In the genomic region with DNA sequence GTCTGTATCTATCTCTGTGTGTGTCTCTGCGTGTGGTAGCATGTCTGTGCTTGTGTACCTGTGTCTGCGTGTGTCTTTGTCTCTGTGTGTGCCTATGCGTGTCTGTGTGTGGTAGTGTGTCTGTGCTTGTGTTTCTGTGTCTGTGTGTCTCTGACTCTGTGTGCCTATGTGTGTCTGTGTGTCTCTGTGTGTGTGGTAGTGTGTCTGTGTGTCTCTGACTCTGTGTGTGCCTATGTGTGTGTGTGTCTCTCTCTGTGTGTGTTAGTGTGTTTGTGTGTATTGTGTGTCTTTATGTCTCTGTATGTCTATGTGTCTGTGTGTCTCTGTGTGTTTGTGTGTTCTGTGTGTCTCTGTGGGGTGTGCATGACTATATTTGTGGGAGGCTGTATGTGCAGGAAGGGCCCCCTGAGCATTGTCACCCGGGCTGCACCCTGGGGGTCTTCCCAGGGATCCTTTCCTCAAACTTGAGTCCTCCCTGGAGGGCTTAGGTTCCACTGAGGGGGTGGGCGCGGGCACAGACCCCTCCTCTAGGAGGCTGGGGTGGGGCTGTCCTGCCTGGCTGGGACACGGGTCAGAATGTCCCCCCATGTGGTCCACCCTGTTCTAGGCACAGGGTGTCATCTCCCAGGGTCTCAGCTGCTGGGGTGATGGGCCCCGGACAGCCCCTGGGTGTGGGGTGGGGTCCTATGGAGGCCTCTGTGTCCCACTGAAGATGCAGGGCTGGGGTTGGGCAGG, we compare ENCODE assay signal across 7 cellular contexts. TPM values are rescaled to one million over a fixed set of nuclear protein-coding genes. Genes with fewer than 3 reads are reported as not detected.
DNase-seq lines count a peak whose midpoint lies in the region; ATAC-seq and TF ChIP-seq lines count a peak whose summit lies in the region.
"Not testable (repeated sequence)": the region's sequence is repeated elsewhere in the genome, so short reads cannot be mapped to it uniquely, and the experiment has no call there.

No MANE protein-coding gene starts in this region.

- CTCF ChIA-PET in OCI-LY7 (lab: Charles Lee; ENCODE audit: unreplicated experiment): not testable (repeated sequence)

- H3K36me3 Mint-ChIP-seq in IgD-negative memory B cell; activated naive CD8-positive, alpha-beta T cell treated with anti-CD3 and anti-CD28 coated beads for 36 hours; immature natural killer cell; stimulated activated naive CD8-positive, alpha-beta T cell treated with anti-CD3 and anti-CD28 coated beads, Interleukin-15, Interleukin-2, amounts not matched to agents 100 ng/mL and 50 ng/mL, for 24 hours (ENCODE audit: low read depth): not testable (repeated sequence)
- H3K36me3 Mint-ChIP-seq in naive B cell: peaks cover 0 to 17% of the 10 kb centered on the region in 2 donors

- not testable (repeated sequence) for H3K4me3 ChIP-seq in OCI-LY7 (ENCODE audit: low read depth, low read length, poor library complexity, severe bottlenecking)

- TF ChIP-seq CTCF in OCI-LY7 (conservative IDR thresholded peaks at IDR 0.05; ENCODE audit: low read length): not testable (repeated sequence)

- peak overlapping the region; percentile 7 to 86 (median 62) for H3K4me3 Mint-ChIP-seq in IgD-negative memory B cell
- not testable (repeated sequence) for H3K4me3 Mint-ChIP-seq in activated naive CD8-positive, alpha-beta T cell treated with anti-CD3 and anti-CD28 coated beads for 36 hours; immature natural killer cell; stimulated activated naive CD8-positive, alpha-beta T cell treated with anti-CD3 and anti-CD28 coated beads, Interleukin-15, Interleukin-2, amounts not matched to agents 100 ng/mL and 50 ng/mL, for 24 hours
- peak overlapping the region; percentile 21 to 87 (median 60) for H3K4me3 Mint-ChIP-seq in naive B cell

- H3K27ac ChIP-seq in OCI-LY7 (ENCODE audit: low read depth, low read length, poor library complexity, severe bottlenecking): peak overlapping the region; percentile 85

- H3K79me2 ChIP-seq in OCI-LY7 (ENCODE audit: insufficient read depth, low read depth, low read length): peaks cover 22% of the 10 kb centered on the region; the same call in 1 of the 2 replicates

- H3K4me1 Mint-ChIP-seq in IgD-negative memory B cell (peaks cover 10 to 38% (median 35%) of the 10 kb centered on the region in 3 donors), naive B cell (peaks cover 58 to 62% (median 58%) of the 10 kb centered on the region in 3 donors)
- not testable (repeated sequence) for H3K4me1 Mint-ChIP-seq in activated naive CD8-positive, alpha-beta T cell treated with anti-CD3 and anti-CD28 coated beads for 36 hours; immature natural killer cell
- H3K4me1 Mint-ChIP-seq in stimulated activated naive CD8-positive, alpha-beta T cell treated with anti-CD3 and anti-CD28 coated beads, Interleukin-15, Interleukin-2, amounts not matched to agents 100 ng/mL and 50 ng/mL, for 24 hours (ENCODE audit: low read depth): peaks cover 13% of the 10 kb centered on the region

- DNase-seq in OCI-LY7 (ENCODE audit: low spot score): peak; percentile 33
- not testable (repeated sequence) for DNase-seq in activated naive CD8-positive, alpha-beta T cell treated with anti-CD3 and anti-CD28 coated beads for 36 hours; immature natural killer cell; naive B cell

- peak overlapping the region; percentile 34 for H3K4me2 ChIP-seq in OCI-LY7 (ENCODE audit: low read length)

- peaks cover 81% of the 10 kb centered on the region for H3K4me1 ChIP-seq in OCI-LY7 (ENCODE audit: insufficient read depth, low read length, poor library complexity, severe bottlenecking)

- H3K36me3 ChIP-seq in OCI-LY7 (ENCODE audit: insufficient read depth, low read length): not testable (repeated sequence)

- H3K9me3 Mint-ChIP-seq in IgD-negative memory B cell; immature natural killer cell; stimulated activated naive CD8-positive, alpha-beta T cell treated with anti-CD3 and anti-CD28 coated beads, Interleukin-15, Interleukin-2, amounts not matched to agents 100 ng/mL and 50 ng/mL, for 24 hours: not testable (repeated sequence)
- peaks cover 19% of the 10 kb centered on the region for H3K9me3 Mint-ChIP-seq in activated naive CD8-positive, alpha-beta T cell treated with anti-CD3 and anti-CD28 coated beads for 36 hours
- peaks cover 0 to 27% (median 0%) of the 10 kb centered on the region in 7 donors for H3K9me3 Mint-ChIP-seq in naive B cell

- H4K20me1 ChIP-seq in OCI-LY7 (ENCODE audit: insufficient read depth, low read length): not testable (repeated sequence)

- H3K27ac Mint-ChIP-seq in IgD-negative memory B cell (peak overlapping the region; percentile 68 to 98 (median 83)), immature natural killer cell (peak overlapping the region in 5 of 6 donors; percentile 5 to 31 (median 8)), naive B cell (peak overlapping the region; percentile 89 to 100 (median 96))
- H3K27ac Mint-ChIP-seq in activated naive CD8-positive, alpha-beta T cell treated with anti-CD3 and anti-CD28 coated beads for 36 hours: peak overlapping the region; percentile 2
- peak overlapping the region; percentile 66 for H3K27ac Mint-ChIP-seq in stimulated activated naive CD8-positive, alpha-beta T cell treated with anti-CD3 and anti-CD28 coated beads, Interleukin-15, Interleukin-2, amounts not matched to agents 100 ng/mL and 50 ng/mL, for 24 hours

- POLR2A ChIA-PET in OCI-LY7 (lab: Charles Lee): not testable (repeated sequence)

- not testable (repeated sequence) for H3K9me3 ChIP-seq in OCI-LY7 (ENCODE audit: low read length)

- not testable (repeated sequence) for H3K27me3 Mint-ChIP-seq in IgD-negative memory B cell; activated naive CD8-positive, alpha-beta T cell treated with anti-CD3 and anti-CD28 coated beads for 36 hours; immature natural killer cell (ENCODE audit: low read depth in 3 of 3); naive B cell; stimulated activated naive CD8-positive, alpha-beta T cell treated with anti-CD3 and anti-CD28 coated beads, Interleukin-15, Interleukin-2, amounts not matched to agents 100 ng/mL and 50 ng/mL, for 24 hours

- intact Hi-C loops in OCI-LY7 (cut with micrococcal nuclease; ENCODE audit: unreplicated experiment): not testable (repeated sequence)

- BruUV-seq in OCI-LY7 (replicated peaks; lab: Mats Ljungman, UMichigan): TSS peak; percentile 90

- not testable (repeated sequence) for H2AFZ ChIP-seq in OCI-LY7 (ENCODE audit: low read length)

- ATAC-seq in GM21619 (IDR thresholded peaks at IDR 0.05; ENCODE audit: unreplicated experiment): peak; percentile 2
- ATAC-seq in naive B cell (ENCODE audit: low read depth in 2 of 2): not testable (repeated sequence)

- not testable (repeated sequence) for H3K9me2 ChIP-seq in OCI-LY7 (ENCODE audit: insufficient read depth, low read length)

RNA-seq across cellular contexts. Expression of a gene that starts 39.0 kb away (rescaled TPM):
- 5.5 TPM for polyA plus RNA-seq in IgD-negative memory B cell
- total RNA-seq in OCI-LY7 (2014; rRNA removed; shearing (Covaris generic)): 0.25 and 0.70 TPM in 2 replicates
- 0.21 and 0.31 TPM in 2 replicates for total RNA-seq in OCI-LY7 (2022)
- 10 to 100 TPM; 16.7 to 16.8 TPM for total RNA-seq in activated naive CD8-positive, alpha-beta T cell treated with anti-CD3 and anti-CD28 coated beads for 36 hours
- polyA plus RNA-seq in immature natural killer cell: 1 to 10 TPM in 2 of 3 donors, not detected in 1; 1.1 to 1.4 TPM
- polyA plus RNA-seq in naive B cell (ENCODE audit: low read depth in 6 of 6): 1 to 10 TPM; 1.4 to 3.3 (median 1.9) TPM

Comparison
In these comparisons a context has a peak if more than half of its experiments do, and no peak if none do; other contexts are left out.
1. H3K27ac Mint-ChIP-seq: peak in every context shown above with its lines; median percentile 96 in naive B cell; 83 in IgD-negative memory B cell; 66 in stimulated activated naive CD8-positive, alpha-beta T cell treated with anti-CD3 and anti-CD28 coated beads, Interleukin-15, Interleukin-2, amounts not matched to agents 100 ng/mL and 50 ng/mL, for 24 hours; 8 in immature natural killer cell; 2 in activated naive CD8-positive, alpha-beta T cell treated with anti-CD3 and anti-CD28 coated beads for 36 hours.